Comparison of ENCODE assay signal across 18 cellular contexts in genomic region chr17:41009301-41009760, GRCh38. TPM values are rescaled to one million over a fixed set of nuclear protein-coding genes. Genes with fewer than 3 reads are reported as not detected.
DNase-seq lines count a peak whose midpoint lies in the region; ATAC-seq and TF ChIP-seq lines count a peak whose summit lies in the region.
"Had no signal": no experiment of that assay in that cellular context is flagged by ENCODE, and none has a peak within 500 bp of the region (broad histone marks: within the 10 kb centered on the region; RNA-seq: fewer than 3 reads in every experiment).

No MANE protein-coding gene starts in this region.

- intact Hi-C loops in lower lobe of right lung (cut with DNase I): no loop called here

- no peak overlapping the region for H3K27ac ChIP-seq in lower lobe of right lung
- H3K27ac ChIP-seq: testis had no signal

- no peak overlapping the region for H3K4me3 ChIP-seq in lower lobe of right lung
- H3K4me3 ChIP-seq: testis had no signal

- H3K27me3 ChIP-seq in lower lobe of right lung (ENCODE audit: low read depth): no peaks in the 10 kb centered on the region
- H3K27me3 ChIP-seq: testis had no signal

- no peaks in the 10 kb centered on the region for H3K36me3 ChIP-seq in lower lobe of right lung

- DNase-seq in HT-29 (ENCODE audit: low spot score) (peak; percentile 51), NCI-H526 (lab: John Stamatoyannopoulos, UW) (peak; percentile 28 to 50), lower lobe of right lung (no peak), AG08396 (ENCODE audit: low spot score) (no peak), NCI-H226 (no peak)
- DNase-seq: activated CD4-positive, alpha-beta T cell treated with anti-CD3 and anti-CD28 coated beads for 4 hours; activated T-cell treated with anti-CD3 and anti-CD28 coated beads, Interleukin-2, amount 50 U/mL, for 4 hours; CD8-positive, alpha-beta T cell; erythroblast; Karpas-422; kidney glomerular epithelial cell; T-helper 1 cell; testis had no signal

- no peaks in the 10 kb centered on the region for H3K4me1 ChIP-seq in lower lobe of right lung
- H3K4me1 ChIP-seq: testis had no signal

- no peak for TF ChIP-seq CTCF in lower lobe of right lung (IDR thresholded peaks at IDR 0.05)

- ATAC-seq in lower lobe of right lung: peak; percentile 59 to 91
- no peak for ATAC-seq in GM21360 (IDR thresholded peaks at IDR 0.05; ENCODE audit: unreplicated experiment)
- ATAC-seq: activated T-cell treated with anti-CD3 and anti-CD28 coated beads, Interleukin-2, amount 50 U/mL, for 4 hours; CD8-positive, alpha-beta T cell; Panc1 had no signal

- no peaks in the 10 kb centered on the region for H3K9me3 ChIP-seq in lower lobe of right lung
- H3K9me3 ChIP-seq: testis had no signal

RNA-seq across cellular contexts. Expression of gene KRTAP3-1, which starts 0.4 kb away (rescaled TPM):
- not detected in 2 replicates for total RNA-seq in HT-29 (2014; rRNA removed; shearing (Covaris generic))
- total RNA-seq in lower lobe of right lung: not detected
- total RNA-seq: activated T-cell treated with anti-CD3 and anti-CD28 coated beads, Interleukin-2, amount 50 U/mL, for 4 hours; CD8-positive, alpha-beta T cell; H9; myocyte; pulmonary artery endothelial cell; testis had no signal

RNA-seq across cellular contexts. Expression of gene KRTAP3-2, which starts 9.6 kb away (rescaled TPM):
- not detected in 2 replicates for total RNA-seq in HT-29 (2014; rRNA removed; shearing (Covaris generic))
- total RNA-seq in lower lobe of right lung: not detected
- total RNA-seq: activated T-cell treated with anti-CD3 and anti-CD28 coated beads, Interleukin-2, amount 50 U/mL, for 4 hours; CD8-positive, alpha-beta T cell; H9; myocyte; pulmonary artery endothelial cell; testis had no signal

RNA-seq across cellular contexts. Expression of gene KRTAP3-3, which starts 15.4 kb away (rescaled TPM):
- total RNA-seq in HT-29 (2014; rRNA removed; shearing (Covaris generic)): not detected in 2 replicates
- total RNA-seq in lower lobe of right lung: not detected
- total RNA-seq: activated T-cell treated with anti-CD3 and anti-CD28 coated beads, Interleukin-2, amount 50 U/mL, for 4 hours; CD8-positive, alpha-beta T cell; H9; myocyte; pulmonary artery endothelial cell; testis had no signal

RNA-seq across cellular contexts. Expression of gene KRTAP1-5, which starts 17.7 kb away (rescaled TPM):
- not detected in 2 replicates for total RNA-seq in HT-29 (2014; rRNA removed; shearing (Covaris generic))
- not detected for total RNA-seq in lower lobe of right lung
- total RNA-seq: activated T-cell treated with anti-CD3 and anti-CD28 coated beads, Interleukin-2, amount 50 U/mL, for 4 hours; CD8-positive, alpha-beta T cell; H9; pulmonary artery endothelial cell; testis had no signal

RNA-seq across cellular contexts. Expression of gene KRTAP1-4, which starts 20.7 kb away (rescaled TPM):
- not detected in 2 replicates for total RNA-seq in HT-29 (2014; rRNA removed; shearing (Covaris generic))
- total RNA-seq in lower lobe of right lung: not detected
- total RNA-seq: activated T-cell treated with anti-CD3 and anti-CD28 coated beads, Interleukin-2, amount 50 U/mL, for 4 hours; CD8-positive, alpha-beta T cell; H9; myocyte; pulmonary artery endothelial cell; testis had no signal

Comparison
In these comparisons a context has a peak if more than half of its experiments do, and no peak if none do; other contexts are left out.
1. DNase-seq: peak in HT-29 (single experiment) and NCI-H526 (2 of 2); none in lower lobe of right lung (single experiment), AG08396 (single experiment) and NCI-H226 (single experiment).